Comparison of ENCODE assay signal across 2 cellular contexts in genomic region chr17:41650794-41651624, GRCh38.
TF ChIP-seq lines count a peak whose summit lies in the region.

No MANE protein-coding gene starts in this region.

TF ChIP-seq in HEK293, 187 proteins besides CTCF, POLR2A, EP300 and RAD21:
- TF ChIP-seq KLF16 (tag by site-specific recombination; IDR thresholded peaks at IDR 0.05) (no peak), ELK4 (IDR thresholded peaks at IDR 0.05; ENCODE audit: borderline replicate concordance, low read depth, low read length) (no peak), ZNF169 (tag by site-specific recombination; IDR thresholded peaks at IDR 0.05) (no peak), EGR2 (tag by site-specific recombination; IDR thresholded peaks at IDR 0.05; ENCODE audit: low read depth) (no peak), ZBTB48 (tag by site-specific recombination; IDR thresholded peaks at IDR 0.05) (no peak), TRIM28 (IDR thresholded peaks at IDR 0.05; ENCODE audit: borderline replicate concordance, low read length) (no peak), HOXD13 (CRISPR knock-in tag; IDR thresholded peaks at IDR 0.05; ENCODE audit: borderline replicate concordance) (no peak), ZNF610 (tag by site-specific recombination; IDR thresholded peaks at IDR 0.05; ENCODE audit: borderline replicate concordance) (no peak), ZIC2 (tag by site-specific recombination; IDR thresholded peaks at IDR 0.05) (0 out of 2 replicates have a peak, but pooled peaks have one; percentile 27), ZBTB8A (tag by site-specific recombination; IDR thresholded peaks at IDR 0.05) (no peak), ZNF518A (tag by site-specific recombination; conservative IDR thresholded peaks at IDR 0.05; ENCODE audit: low read depth) (no peak), ZSCAN16 (tag by site-specific recombination; IDR thresholded peaks at IDR 0.05) (no peak), GLIS2 (tag by site-specific recombination; IDR thresholded peaks at IDR 0.05) (peak; percentile 45; the same call in 1 of the 2 replicates)
- TF ChIP-seq, protein P1, sequence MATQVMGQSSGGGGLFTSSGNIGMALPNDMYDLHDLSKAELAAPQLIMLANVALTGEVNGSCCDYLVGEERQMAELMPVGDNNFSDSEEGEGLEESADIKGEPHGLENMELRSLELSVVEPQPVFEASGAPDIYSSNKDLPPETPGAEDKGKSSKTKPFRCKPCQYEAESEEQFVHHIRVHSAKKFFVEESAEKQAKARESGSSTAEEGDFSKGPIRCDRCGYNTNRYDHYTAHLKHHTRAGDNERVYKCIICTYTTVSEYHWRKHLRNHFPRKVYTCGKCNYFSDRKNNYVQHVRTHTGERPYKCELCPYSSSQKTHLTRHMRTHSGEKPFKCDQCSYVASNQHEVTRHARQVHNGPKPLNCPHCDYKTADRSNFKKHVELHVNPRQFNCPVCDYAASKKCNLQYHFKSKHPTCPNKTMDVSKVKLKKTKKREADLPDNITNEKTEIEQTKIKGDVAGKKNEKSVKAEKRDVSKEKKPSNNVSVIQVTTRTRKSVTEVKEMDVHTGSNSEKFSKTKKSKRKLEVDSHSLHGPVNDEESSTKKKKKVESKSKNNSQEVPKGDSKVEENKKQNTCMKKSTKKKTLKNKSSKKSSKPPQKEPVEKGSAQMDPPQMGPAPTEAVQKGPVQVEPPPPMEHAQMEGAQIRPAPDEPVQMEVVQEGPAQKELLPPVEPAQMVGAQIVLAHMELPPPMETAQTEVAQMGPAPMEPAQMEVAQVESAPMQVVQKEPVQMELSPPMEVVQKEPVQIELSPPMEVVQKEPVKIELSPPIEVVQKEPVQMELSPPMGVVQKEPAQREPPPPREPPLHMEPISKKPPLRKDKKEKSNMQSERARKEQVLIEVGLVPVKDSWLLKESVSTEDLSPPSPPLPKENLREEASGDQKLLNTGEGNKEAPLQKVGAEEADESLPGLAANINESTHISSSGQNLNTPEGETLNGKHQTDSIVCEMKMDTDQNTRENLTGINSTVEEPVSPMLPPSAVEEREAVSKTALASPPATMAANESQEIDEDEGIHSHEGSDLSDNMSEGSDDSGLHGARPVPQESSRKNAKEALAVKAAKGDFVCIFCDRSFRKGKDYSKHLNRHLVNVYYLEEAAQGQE (tag by site-specific recombination; IDR thresholded peaks at IDR 0.05), result no peak
TF ChIP-seq in HEK293: peak in this region for 2.

TF ChIP-seq in H1, 55 proteins besides CTCF, POLR2A, EP300 and RAD21:
- TF ChIP-seq CBX8 (IDR thresholded peaks at IDR 0.05; ENCODE audit: borderline replicate concordance, low read depth, low read length) (no peak), CHD2 (IDR thresholded peaks at IDR 0.05; ENCODE audit: low read length) (no peak)
